Comparison of ENCODE assay signal across 18 cellular contexts in the genomic region with DNA sequence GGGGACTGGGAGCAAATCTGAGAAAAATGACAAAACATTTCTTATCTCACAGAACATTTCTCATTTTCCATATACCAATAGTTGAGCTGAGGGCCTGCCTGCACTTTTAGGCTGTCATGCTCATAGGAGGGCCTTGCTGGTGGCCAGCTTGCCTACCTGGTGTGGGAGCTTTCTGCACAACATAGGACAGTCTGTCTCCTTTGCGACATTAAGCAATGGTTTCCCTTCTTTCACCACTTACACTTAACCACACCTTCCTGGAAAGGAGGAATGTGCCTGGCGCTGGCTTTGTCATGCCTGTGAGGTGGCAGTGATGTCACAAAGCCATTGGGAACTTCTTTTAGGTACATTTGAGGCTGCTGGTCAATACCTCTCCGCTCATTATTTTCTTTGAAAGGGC. TPM values are rescaled to one million over a fixed set of nuclear protein-coding genes. Genes with fewer than 3 reads are reported as not detected.
DNase-seq lines count a peak whose midpoint lies in the region; ATAC-seq, FAIRE-seq and TF ChIP-seq lines count a peak whose summit lies in the region.
"Had no signal": no experiment of that assay in that cellular context is flagged by ENCODE, and none has a peak within 500 bp of the region (broad histone marks: within the 10 kb centered on the region; RNA-seq: fewer than 3 reads in every experiment).

No MANE protein-coding gene starts in this region.

- no peak for DNase-seq in activated naive CD4-positive, alpha-beta T cell treated with anti-CD3 and anti-CD28 coated beads for 36 hours
- DNase-seq in activated naive CD4-positive, alpha-beta T cell treated with anti-CD3 and anti-CD28 coated beads, Interleukin-2, amount 50 U/mL, for 72 hours (ENCODE audit: low spot score in 2 of 2) = no peak
- DNase-seq in GM12892 (ENCODE audit: insufficient read length) (no peak), nephron progenitor cell (no peak), mesothelial cell of epicardium (ENCODE audit: low spot score in 2 of 2, unreplicated experiment in 2 of 2) (no peak), H7 (no peak)
- DNase-seq in activated T-helper 2 cell treated with anti-CD3 and anti-CD28 coated beads, Interferon-gamma antibody, Interleukin-2, Interleukin-4, amounts not matched to agents 10 μg/mL and 5 μg/mL and 100 μg/mL, durations not matched to agents 14 hours and 24 hours and 36 hours (ENCODE audit: low spot score) = no peak
- DNase-seq: DMS 273 treated with DMSO at 0.1 percent for 48 hours, GDM1, H9, Kasumi-1, MM.1S, NCI-H1417, NCI-H187 treated with DMSO at 0.1 percent for 48 hours, NCI-H526 treated with DMSO at 0.1 percent for 48 hours, SIG-M5 had no signal

- peaks cover 28% of the 10 kb centered on the region for H3K4me1 Mint-ChIP-seq in activated naive CD4-positive, alpha-beta T cell treated with anti-CD3 and anti-CD28 coated beads for 36 hours (ENCODE audit: low read depth)
- H3K4me1 Mint-ChIP-seq in activated T-helper 2 cell treated with anti-CD3 and anti-CD28 coated beads, Interferon-gamma antibody, Interleukin-2, Interleukin-4, amounts not matched to agents 10 μg/mL and 5 μg/mL and 100 μg/mL, durations not matched to agents 14 hours and 24 hours and 36 hours (ENCODE audit: low read depth) = peaks cover 17% of the 10 kb centered on the region
- peaks cover 5% of the 10 kb centered on the region for H3K4me1 Mint-ChIP-seq in nephron progenitor cell
- peaks cover under 1% of the 10 kb centered on the region for H3K4me1 Mint-ChIP-seq in mesothelial cell of epicardium

- intact Hi-C loops in activated naive CD4-positive, alpha-beta T cell treated with anti-CD3 and anti-CD28 coated beads for 36 hours (cut with micrococcal nuclease) = loop anchor here (10.0 kb wide), 1 partner anchor 1187 kb away; a partner anchor contains a TSS
- intact Hi-C loops in activated T-helper 2 cell treated with anti-CD3 and anti-CD28 coated beads, Interferon-gamma antibody, Interleukin-2, Interleukin-4, amounts not matched to agents 10 μg/mL and 5 μg/mL and 100 μg/mL, durations not matched to agents 14 hours and 24 hours and 36 hours (cut with micrococcal nuclease) = no loop called here

- H3K27ac Mint-ChIP-seq in activated naive CD4-positive, alpha-beta T cell treated with anti-CD3 and anti-CD28 coated beads for 36 hours = peak overlapping the region; percentile 61
- no peak overlapping the region for H3K27ac Mint-ChIP-seq in activated naive CD4-positive, alpha-beta T cell treated with anti-CD3 and anti-CD28 coated beads, Interleukin-2, amount 50 U/mL, for 72 hours
- peak overlapping the region; percentile 28 for H3K27ac Mint-ChIP-seq in activated T-helper 2 cell treated with anti-CD3 and anti-CD28 coated beads, Interferon-gamma antibody, Interleukin-2, Interleukin-4, amounts not matched to agents 10 μg/mL and 5 μg/mL and 100 μg/mL, durations not matched to agents 14 hours and 24 hours and 36 hours
- H3K27ac Mint-ChIP-seq in nephron progenitor cell (peak overlapping the region; percentile 57), mesothelial cell of epicardium (no peak overlapping the region)

- H3K36me3 Mint-ChIP-seq in activated naive CD4-positive, alpha-beta T cell treated with anti-CD3 and anti-CD28 coated beads for 36 hours (ENCODE audit: low read depth) = peaks cover 32% of the 10 kb centered on the region
- peaks cover 1 to 18% of the 10 kb centered on the region in 2 donors for H3K36me3 Mint-ChIP-seq in activated naive CD4-positive, alpha-beta T cell treated with anti-CD3 and anti-CD28 coated beads, Interleukin-2, amount 50 U/mL, for 72 hours
- peaks cover 86% of the 10 kb centered on the region for H3K36me3 Mint-ChIP-seq in activated T-helper 2 cell treated with anti-CD3 and anti-CD28 coated beads, Interferon-gamma antibody, Interleukin-2, Interleukin-4, amounts not matched to agents 10 μg/mL and 5 μg/mL and 100 μg/mL, durations not matched to agents 14 hours and 24 hours and 36 hours (ENCODE audit: low read depth)
- H3K36me3 Mint-ChIP-seq in nephron progenitor cell (ENCODE audit: low read depth) = peaks cover 26% of the 10 kb centered on the region
- H3K36me3 Mint-ChIP-seq in mesothelial cell of epicardium = peaks cover 9% of the 10 kb centered on the region

- no peaks in the 10 kb centered on the region for H3K27me3 ChIP-seq in H7 (ENCODE audit: control insufficient read depth, insufficient read depth, low read length)

- ATAC-seq in activated naive CD4-positive, alpha-beta T cell treated with anti-CD3 and anti-CD28 coated beads, Interleukin-2, amount 50 U/mL, for 72 hours = no peak
- ATAC-seq in GM19455 (IDR thresholded peaks at IDR 0.05; ENCODE audit: unreplicated experiment) = no peak

- H3K9me3 Mint-ChIP-seq in activated naive CD4-positive, alpha-beta T cell treated with anti-CD3 and anti-CD28 coated beads for 36 hours = no peaks in the 10 kb centered on the region
- no peaks in the 10 kb centered on the region for H3K9me3 Mint-ChIP-seq in activated naive CD4-positive, alpha-beta T cell treated with anti-CD3 and anti-CD28 coated beads, Interleukin-2, amount 50 U/mL, for 72 hours
- H3K9me3 Mint-ChIP-seq in activated T-helper 2 cell treated with anti-CD3 and anti-CD28 coated beads, Interferon-gamma antibody, Interleukin-2, Interleukin-4, amounts not matched to agents 10 μg/mL and 5 μg/mL and 100 μg/mL, durations not matched to agents 14 hours and 24 hours and 36 hours = no peaks in the 10 kb centered on the region
- H3K9me3 Mint-ChIP-seq in nephron progenitor cell (no peaks in the 10 kb centered on the region), mesothelial cell of epicardium (no peaks in the 10 kb centered on the region)
- H3K9me3 Mint-ChIP-seq: CD14-positive monocyte, H9 had no signal

- no peak overlapping the region for H3K4me3 Mint-ChIP-seq in activated naive CD4-positive, alpha-beta T cell treated with anti-CD3 and anti-CD28 coated beads for 36 hours
- H3K4me3 Mint-ChIP-seq in activated T-helper 2 cell treated with anti-CD3 and anti-CD28 coated beads, Interferon-gamma antibody, Interleukin-2, Interleukin-4, amounts not matched to agents 10 μg/mL and 5 μg/mL and 100 μg/mL, durations not matched to agents 14 hours and 24 hours and 36 hours (ENCODE audit: low read depth) = no peak overlapping the region
- H3K4me3 Mint-ChIP-seq in nephron progenitor cell = no peak overlapping the region
- no peak overlapping the region for H3K4me3 Mint-ChIP-seq in mesothelial cell of epicardium
- H3K4me3 Mint-ChIP-seq: CD14-positive monocyte, H9 had no signal

- no peaks in the 10 kb centered on the region for H3K27me3 Mint-ChIP-seq in activated naive CD4-positive, alpha-beta T cell treated with anti-CD3 and anti-CD28 coated beads for 36 hours (ENCODE audit: low read depth)
- no peaks in the 10 kb centered on the region for H3K27me3 Mint-ChIP-seq in activated T-helper 2 cell treated with anti-CD3 and anti-CD28 coated beads, Interferon-gamma antibody, Interleukin-2, Interleukin-4, amounts not matched to agents 10 μg/mL and 5 μg/mL and 100 μg/mL, durations not matched to agents 14 hours and 24 hours and 36 hours (ENCODE audit: low read depth)
- H3K27me3 Mint-ChIP-seq in nephron progenitor cell (ENCODE audit: low read depth, poor library complexity) (no peaks in the 10 kb centered on the region), mesothelial cell of epicardium (ENCODE audit: low read depth) (no peaks in the 10 kb centered on the region)

- no peak for TF ChIP-seq CTCF in nephron progenitor cell (IDR thresholded peaks at IDR 0.05)
- TF ChIP-seq CTCF in mesothelial cell of epicardium (IDR thresholded peaks at IDR 0.05; ENCODE audit: unreplicated experiment) = no peak

- peaks cover 30% of the 10 kb centered on the region for H3K36me3 ChIP-seq in H7 (replicated peaks; ENCODE audit: control insufficient read depth, insufficient read depth, low read length)

- CTCF ChIA-PET in activated naive CD4-positive, alpha-beta T cell treated with anti-CD3 and anti-CD28 coated beads for 36 hours (lab: Charles Lee) = interaction anchor here (0.5 to 1.9 kb wide), 2 partner anchors 105 to 133 kb away, joined by 4 to 5 read pairs; a partner anchor contains a TSS

- H3K4me3 ChIP-seq in H7 (ENCODE audit: insufficient read depth, low read depth, low read length) = no peak overlapping the region

- TF ChIP-seq POLR2A in GM12892 (IDR thresholded peaks at IDR 0.05; ENCODE audit: low read depth, low read length) = 0 out of 2 replicates have a peak, but pooled peaks have one; percentile 35

- FAIRE-seq in GM12892 (lab: Jason Lieb, UNC) = no peak

RNA-seq across cellular contexts. Expression of a gene that starts 5.7 kb away (rescaled TPM):
- total RNA-seq in activated naive CD4-positive, alpha-beta T cell treated with anti-CD3 and anti-CD28 coated beads for 36 hours = 10 to 100 TPM; 23.7 to 23.9 TPM
- total RNA-seq in activated naive CD4-positive, alpha-beta T cell treated with anti-CD3 and anti-CD28 coated beads, Interleukin-2, amount 50 U/mL, for 72 hours = 10 to 100 TPM; 18.9 to 27.7 TPM
- polyA plus RNA-seq in GM12892 (2012; ENCODE audit: missing spikeins) = 29.3 TPM
- total RNA-seq in activated T-helper 2 cell treated with anti-CD3 and anti-CD28 coated beads, Interferon-gamma antibody, Interleukin-2, Interleukin-4, amounts not matched to agents 10 μg/mL and 5 μg/mL and 100 μg/mL, durations not matched to agents 14 hours and 24 hours and 36 hours = 23.2 and 23.9 TPM in 2 replicates
- 18.5 to 21.7 TPM (median 18.9 TPM) in 3 replicates for total RNA-seq in mesothelial cell of epicardium
- 23.9 and 29.6 TPM in 2 replicates for total RNA-seq in H7 (2014; rRNA removed; shearing (Covaris generic))

RNA-seq across cellular contexts. Expression of a gene that starts 12.8 kb away (rescaled TPM):
- 1,000 to 10,000 TPM; 6,298 to 6,391 TPM for total RNA-seq in activated naive CD4-positive, alpha-beta T cell treated with anti-CD3 and anti-CD28 coated beads for 36 hours
- total RNA-seq in activated naive CD4-positive, alpha-beta T cell treated with anti-CD3 and anti-CD28 coated beads, Interleukin-2, amount 50 U/mL, for 72 hours = 1,000 to 10,000 TPM; 3,813 to 4,802 TPM
- 7,439 TPM for polyA plus RNA-seq in GM12892 (2012; ENCODE audit: missing spikeins)
- total RNA-seq in activated T-helper 2 cell treated with anti-CD3 and anti-CD28 coated beads, Interferon-gamma antibody, Interleukin-2, Interleukin-4, amounts not matched to agents 10 μg/mL and 5 μg/mL and 100 μg/mL, durations not matched to agents 14 hours and 24 hours and 36 hours = 3,297 and 3,363 TPM in 2 replicates
- 2,828 to 2,958 TPM (median 2,943 TPM) in 3 replicates for total RNA-seq in mesothelial cell of epicardium
- total RNA-seq in H7 (2014; rRNA removed; shearing (Covaris generic)) = 5,862 and 6,291 TPM in 2 replicates

RNA-seq across cellular contexts. Expression of a gene that starts 13.3 kb away (rescaled TPM):
- 10 to 100 TPM; 21.6 to 23.3 TPM for total RNA-seq in activated naive CD4-positive, alpha-beta T cell treated with anti-CD3 and anti-CD28 coated beads for 36 hours
- total RNA-seq in activated naive CD4-positive, alpha-beta T cell treated with anti-CD3 and anti-CD28 coated beads, Interleukin-2, amount 50 U/mL, for 72 hours = 10 to 100 TPM; 28.1 to 40.9 TPM
- polyA plus RNA-seq in GM12892 (2012; ENCODE audit: missing spikeins) = 16.8 TPM
- 33.0 and 34.5 TPM in 2 replicates for total RNA-seq in activated T-helper 2 cell treated with anti-CD3 and anti-CD28 coated beads, Interferon-gamma antibody, Interleukin-2, Interleukin-4, amounts not matched to agents 10 μg/mL and 5 μg/mL and 100 μg/mL, durations not matched to agents 14 hours and 24 hours and 36 hours
- 14.0 to 16.5 TPM (median 14.1 TPM) in 3 replicates for total RNA-seq in mesothelial cell of epicardium
- total RNA-seq in H7 (2014; rRNA removed; shearing (Covaris generic)) = 57.8 and 68.3 TPM in 2 replicates

Comparison
In these comparisons a context has a peak if more than half of its experiments do, and no peak if none do; other contexts are left out.
1. H3K27ac Mint-ChIP-seq: peak in activated naive CD4-positive, alpha-beta T cell treated with anti-CD3 and anti-CD28 coated beads for 36 hours (single experiment), activated T-helper 2 cell treated with anti-CD3 and anti-CD28 coated beads, Interferon-gamma antibody, Interleukin-2, Interleukin-4, amounts not matched to agents 10 μg/mL and 5 μg/mL and 100 μg/mL, durations not matched to agents 14 hours and 24 hours and 36 hours (single experiment) and nephron progenitor cell (single experiment); none in activated naive CD4-positive, alpha-beta T cell treated with anti-CD3 and anti-CD28 coated beads, Interleukin-2, amount 50 U/mL, for 72 hours (0 of 2) and mesothelial cell of epicardium (single experiment).